Comparison of ENCODE assay signal across 13 cellular contexts in the genomic region with DNA sequence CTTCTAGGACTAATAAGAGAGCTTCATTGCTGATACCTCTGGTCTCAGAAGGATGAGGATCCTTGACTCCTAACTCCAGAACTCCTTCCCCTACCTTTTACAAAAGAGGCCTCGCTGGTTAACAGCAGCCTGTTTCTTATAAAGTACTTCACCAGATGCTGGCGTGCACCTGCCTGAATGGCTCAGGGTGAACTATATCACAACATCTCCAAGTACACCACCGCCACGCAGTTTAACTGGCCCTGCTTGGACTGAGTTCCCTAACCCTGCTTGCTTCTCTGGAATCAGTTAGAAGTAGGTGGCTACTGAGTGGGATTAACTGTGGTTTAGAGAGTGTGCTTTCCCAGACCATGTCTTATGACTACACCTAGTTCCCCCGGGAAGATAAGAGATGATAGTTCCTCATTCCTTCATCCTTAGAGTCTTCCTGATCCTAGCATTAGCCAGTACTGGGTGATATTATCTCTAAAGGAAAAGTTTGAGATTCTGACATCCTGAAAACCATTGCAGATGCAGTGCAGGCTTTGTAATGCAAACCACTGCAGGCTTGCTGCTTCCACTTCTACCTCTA. TPM values are rescaled to one million over a fixed set of nuclear protein-coding genes. Genes with fewer than 3 reads are reported as not detected.
DNase-seq lines count a peak whose midpoint lies in the region; ATAC-seq, FAIRE-seq and TF ChIP-seq lines count a peak whose summit lies in the region.
"Had no signal": no experiment of that assay in that cellular context is flagged by ENCODE, and none has a peak within 500 bp of the region (broad histone marks: within the 10 kb centered on the region; RNA-seq: fewer than 3 reads in every experiment).

No MANE protein-coding gene starts in this region.

- intact Hi-C loops in HepG2 (cut with micrococcal nuclease; ENCODE audit: unreplicated experiment) = no loop called here
- intact Hi-C loops in right lobe of liver (cut with DNase I) = loop anchor here in 1 of 2 donors (10.0 kb wide), 1 partner anchor 49 kb away; a partner anchor contains a TSS

- DNase-seq in HepG2 (ENCODE audit: low spot score) (no peak), right lobe of liver (no peak), midbrain (lab: John Stamatoyannopoulos, UW) (no peak), T-helper 2 cell (no peak)
- no peak for DNase-seq in naive thymus-derived CD8-positive, alpha-beta T cell
- DNase-seq in stimulated activated CD4-positive, alpha-beta T cell treated with anti-CD3 and anti-CD28 coated beads, Interleukin-2, amount 100 ng/mL, for 48 hours = no peak
- no peak for DNase-seq in stimulated activated naive CD8-positive, alpha-beta T cell treated with anti-CD3 and anti-CD28 coated beads, Interleukin-15, amount 100 ng/mL, for 72 hours
- DNase-seq: activated CD4-positive, alpha-beta T cell treated with anti-CD3 and anti-CD28 coated beads, Interleukin-2, amount 50 U/mL, for 4 hours; NCI-H2029 treated with DMSO at 0.1 percent for 48 hours; SHP77 had no signal

- H3K4me3 ChIP-seq in HepG2 (replicated peaks in 1 of 3; ENCODE audit: insufficient read depth in 1 of 3, low read depth in 2 of 3, low read length in 3 of 3) = no peak overlapping the region
- no peak overlapping the region for H3K4me3 ChIP-seq in right lobe of liver
- peak overlapping the region; percentile 24 for H3K4me3 ChIP-seq in endocrine pancreas (ENCODE audit: control insufficient read depth, insufficient read depth, low read length)

- 91% methylated on average over 5 of the region's 5 CpGs for WGBS in HepG2 (ENCODE audit: low lambda C conversion rate)
- 82% methylated on average over 5 of the region's 5 CpGs for whole genome bisulfite sequencing in right lobe of liver (ENCODE audit: insufficient coverage, low coverage, low lambda C conversion rate, missing lambda C conversion rate)

- POLR2A ChIA-PET in HepG2 (lab: Yijun Ruan, JAX) = no interaction called here
- POLR2A ChIA-PET in naive thymus-derived CD8-positive, alpha-beta T cell (lab: Charles Lee) = interaction anchor here (1.1 to 1.4 kb wide), 2 partner anchors 9 to 31 kb away, joined by 3 to 8 read pairs; a partner anchor contains a TSS

- TF ChIP-seq CTCF in HepG2 (CRISPR knock-in tag; IDR thresholded peaks at IDR 0.05) (no peak), right lobe of liver (IDR thresholded peaks at IDR 0.05) (no peak)

- no peak for TF ChIP-seq RAD21 in HepG2 (CRISPR knock-in tag; IDR thresholded peaks at IDR 0.05)

- TF ChIP-seq EP300 in HepG2 (IDR thresholded peaks at IDR 0.05; ENCODE audit: low read depth in 2 of 2, low read length in 2 of 2) (no peak), HepG2 (CRISPR knock-in tag; IDR thresholded peaks at IDR 0.05; ENCODE audit: borderline replicate concordance) (no peak)

- CTCF ChIA-PET in HepG2 (lab: Yijun Ruan, JAX; ENCODE audit: low intra/inter-chr PET ratio, low total read pairs) = no interaction called here

- H3K9ac ChIP-seq in HepG2 (ENCODE audit: insufficient read depth, low read depth, low read length) (no peak overlapping the region), endocrine pancreas (ENCODE audit: control insufficient read depth, insufficient read depth, low read length) (no peak overlapping the region)

- peaks cover 3 to 6% of the 10 kb centered on the region in 2 experiments; a peak in 4 of 5 replicates for H3K36me3 ChIP-seq in HepG2 (replicated peaks in 1 of 2; ENCODE audit: control insufficient read depth in 1 of 2, insufficient read depth in 2 of 2, low read length in 2 of 2)
- peaks cover 0 to 10% (median 3%) of the 10 kb centered on the region in 4 donors for H3K36me3 ChIP-seq in right lobe of liver
- H3K36me3 ChIP-seq in endocrine pancreas (ENCODE audit: control insufficient read depth, insufficient read depth, low read length) = no peaks in the 10 kb centered on the region

- H3K4me3 Mint-ChIP-seq in naive thymus-derived CD8-positive, alpha-beta T cell = peak overlapping the region in 9 of 10 donors; percentile 37 to 94 (median 88)
- no peak overlapping the region for H3K4me3 Mint-ChIP-seq in stimulated activated naive CD8-positive, alpha-beta T cell treated with anti-CD3 and anti-CD28 coated beads, Interleukin-15, amount 100 ng/mL, for 72 hours

- H3K27ac Mint-ChIP-seq in naive thymus-derived CD8-positive, alpha-beta T cell = peak overlapping the region; percentile 66 to 95 (median 86)
- no peak overlapping the region for H3K27ac Mint-ChIP-seq in stimulated activated naive CD8-positive, alpha-beta T cell treated with anti-CD3 and anti-CD28 coated beads, Interleukin-15, amount 100 ng/mL, for 72 hours

- H3K27ac ChIP-seq in HepG2 (ENCODE audit: extremely low read length, insufficient read depth, low read length) (no peak overlapping the region), right lobe of liver (no peak overlapping the region)
- H3K27ac ChIP-seq: C4-2B had no signal

- no peaks in the 10 kb centered on the region for H3K27me3 Mint-ChIP-seq in naive thymus-derived CD8-positive, alpha-beta T cell
- no peaks in the 10 kb centered on the region for H3K27me3 Mint-ChIP-seq in stimulated activated naive CD8-positive, alpha-beta T cell treated with anti-CD3 and anti-CD28 coated beads, Interleukin-15, amount 100 ng/mL, for 72 hours

- no TSS peak for BruUV-seq in HepG2 (replicated peaks; lab: Mats Ljungman, UMichigan)

- no peaks in the 10 kb centered on the region for H3K79me2 ChIP-seq in HepG2 (ENCODE audit: insufficient read depth, low read length)

- no peak overlapping the region for H2AFZ ChIP-seq in HepG2 (ENCODE audit: low read length)

- H3K4me2 ChIP-seq in HepG2 (ENCODE audit: low read depth, low read length) = peak overlapping the region; percentile 91

- ATAC-seq in HepG2 (no peak), right lobe of liver (no peak)
- ATAC-seq in naive thymus-derived CD8-positive, alpha-beta T cell = no peak
- ATAC-seq in stimulated activated naive CD8-positive, alpha-beta T cell treated with anti-CD3 and anti-CD28 coated beads, Interleukin-15, amount 100 ng/mL, for 72 hours = no peak
- ATAC-seq: sciatic nerve had no signal

- in situ Hi-C loops in HepG2 (cut with HindIII; ENCODE audit: extremely low pct_ligation_motif_present, low pct_unique_long_range_greater_than_20kb) = no loop called here

- TF ChIP-seq POLR2A in HepG2 (IDR thresholded peaks at IDR 0.05; ENCODE audit: insufficient read depth in 1 of 2, low read depth in 2 of 2, low read length in 2 of 2) (no peak), right lobe of liver (IDR thresholded peaks at IDR 0.05) (no peak)

- H3K36me3 Mint-ChIP-seq in naive thymus-derived CD8-positive, alpha-beta T cell = peaks cover 0 to 11% (median under 1%) of the 10 kb centered on the region in 3 donors

- FAIRE-seq in HepG2 (lab: Jason Lieb, UNC) = no peak

- peaks cover 50 to 76% (median 73%) of the 10 kb centered on the region in 4 donors for H3K4me1 Mint-ChIP-seq in naive thymus-derived CD8-positive, alpha-beta T cell
- H3K4me1 Mint-ChIP-seq in stimulated activated naive CD8-positive, alpha-beta T cell treated with anti-CD3 and anti-CD28 coated beads, Interleukin-15, amount 100 ng/mL, for 72 hours = peaks cover 80% of the 10 kb centered on the region

- H3K27me3 ChIP-seq in HepG2 (ENCODE audit: control insufficient read depth in 1 of 2, insufficient read depth in 2 of 2, low read length in 2 of 2) = no peaks in the 10 kb centered on the region; a peak in 1 of 5 replicates
- no peaks in the 10 kb centered on the region for H3K27me3 ChIP-seq in right lobe of liver
- no peaks in the 10 kb centered on the region for H3K27me3 ChIP-seq in endocrine pancreas (ENCODE audit: control insufficient read depth, insufficient read depth, low read length)

- no peaks in the 10 kb centered on the region for H4K20me1 ChIP-seq in HepG2 (ENCODE audit: insufficient read depth, low read length)

- H3K9me3 ChIP-seq in HepG2 (ENCODE audit: low read length) (no peaks in the 10 kb centered on the region), right lobe of liver (no peaks in the 10 kb centered on the region), endocrine pancreas (ENCODE audit: control insufficient read depth, low read length) (no peaks in the 10 kb centered on the region)

- H3K4me1 ChIP-seq in HepG2 (ENCODE audit: insufficient read depth, low read length) = peaks cover 67% of the 10 kb centered on the region
- peaks cover 0 to 46% (median 12%) of the 10 kb centered on the region in 4 donors for H3K4me1 ChIP-seq in right lobe of liver
- H3K4me1 ChIP-seq in endocrine pancreas (ENCODE audit: control insufficient read depth, insufficient read depth, low read length) = peaks cover 15% of the 10 kb centered on the region

- no peaks in the 10 kb centered on the region for H3K9me3 Mint-ChIP-seq in naive thymus-derived CD8-positive, alpha-beta T cell
- H3K9me3 Mint-ChIP-seq in stimulated activated naive CD8-positive, alpha-beta T cell treated with anti-CD3 and anti-CD28 coated beads, Interleukin-15, amount 100 ng/mL, for 72 hours = no peaks in the 10 kb centered on the region

RNA-seq across cellular contexts. Expression of a gene that starts 3.0 kb away (rescaled TPM):
- total RNA-seq in HepG2 (2016; rRNA removed; fragmentation: Illumina TruSeq; extraction: Trizol) (2.2 and 3.0 TPM in 2 replicates), right lobe of liver (1 to 10 TPM; 4.4 to 5.7 (median 4.8) TPM)
- total RNA-seq in HepG2 (2016; cell fraction: cytosol; rRNA removed; fragmentation: Illumina TruSeq; extraction: Trizol; ENCODE audit: low read depth) = 0.40 and 0.79 TPM in 2 replicates
- 1.9 and 2.6 TPM in 2 replicates for total RNA-seq in HepG2 (2016; cell fraction: insoluble cytoplasmic fraction; rRNA removed; fragmentation: Illumina TruSeq; extraction: Trizol)
- total RNA-seq in HepG2 (2016; cell fraction: membrane; rRNA removed; fragmentation: Illumina TruSeq; extraction: Trizol) = 1.6 and 1.8 TPM in 2 replicates
- 3.4 and 3.8 TPM in 2 replicates for total RNA-seq in HepG2 (2016; cell fraction: nucleus; rRNA removed; fragmentation: Illumina TruSeq; extraction: Trizol)
- polyA plus RNA-seq in HepG2 (2011; rRNA removed) = 2.4 and 2.9 TPM in 2 replicates
- polyA plus RNA-seq in HepG2 (2011; cell fraction: cytosol; rRNA removed) = 1.2 and 1.3 TPM in 2 replicates
- 4.7 and 5.1 TPM in 2 replicates for polyA plus RNA-seq in HepG2 (2011; cell fraction: nucleus; rRNA removed)
- polyA plus RNA-seq in HepG2 (2012) = 2.9 and 4.3 TPM in 2 replicates
- polyA plus RNA-seq in HepG2 (2016; cell fraction: cytosol; fragmentation: Illumina TruSeq; extraction: Trizol; ENCODE audit: low read depth) = 0.14 and 0.19 TPM in 2 replicates
- polyA plus RNA-seq in HepG2 (2016; cell fraction: insoluble cytoplasmic fraction; fragmentation: Illumina TruSeq; extraction: Trizol; ENCODE audit: low read depth) = 2.9 and 3.1 TPM in 2 replicates
- 0.69 and 0.73 TPM in 2 replicates for polyA plus RNA-seq in HepG2 (2016; cell fraction: membrane; fragmentation: Illumina TruSeq; extraction: Trizol; ENCODE audit: low read depth)
- polyA plus RNA-seq in HepG2 (2016; cell fraction: nucleus; fragmentation: Illumina TruSeq; extraction: Trizol; ENCODE audit: insufficient read depth, low read depth) = 6.6 and 7.8 TPM in 2 replicates
- 4.0 and 8.3 TPM in 2 replicates for polyA minus RNA-seq in HepG2 (2011; rRNA and poly(A)+ RNA removed; ENCODE audit: low replicate concordance)
- 1.7 and 1.9 TPM in 2 replicates for polyA minus RNA-seq in HepG2 (2011; cell fraction: cytosol; rRNA and poly(A)+ RNA removed)
- polyA minus RNA-seq in HepG2 (2011; cell fraction: nucleus; rRNA and poly(A)+ RNA removed) = 2.8 and 3.6 TPM in 2 replicates
- 10 to 100 TPM; 26.6 to 27.1 TPM for total RNA-seq in naive thymus-derived CD8-positive, alpha-beta T cell
- polyA plus RNA-seq in naive thymus-derived CD8-positive, alpha-beta T cell = 10 to 100 TPM in 1 of 3 donors, 1 to 10 TPM in 2; 6.7 to 14.4 (median 9.7) TPM

RNA-seq across cellular contexts. Expression of a gene that starts 30.6 kb away (rescaled TPM):
- not detected in 2 replicates for total RNA-seq in HepG2 (2016; rRNA removed; fragmentation: Illumina TruSeq; extraction: Trizol)
- total RNA-seq in HepG2 (2016; cell fraction: cytosol; rRNA removed; fragmentation: Illumina TruSeq; extraction: Trizol; ENCODE audit: low read depth) = not detected in 2 replicates
- total RNA-seq in HepG2 (2016; cell fraction: insoluble cytoplasmic fraction; rRNA removed; fragmentation: Illumina TruSeq; extraction: Trizol) = not detected in 2 replicates
- total RNA-seq in HepG2 (2016; cell fraction: membrane; rRNA removed; fragmentation: Illumina TruSeq; extraction: Trizol) = not detected in 2 replicates
- not detected in 2 replicates for total RNA-seq in HepG2 (2016; cell fraction: nucleus; rRNA removed; fragmentation: Illumina TruSeq; extraction: Trizol)
- polyA plus RNA-seq in HepG2 (2011; rRNA removed) = not detected in 2 replicates
- not detected in 2 replicates for polyA plus RNA-seq in HepG2 (2011; cell fraction: cytosol; rRNA removed)
- polyA plus RNA-seq in HepG2 (2011; cell fraction: nucleus; rRNA removed) = not detected in 2 replicates
- not detected in 2 replicates for polyA plus RNA-seq in HepG2 (2012)
- not detected in 2 replicates for polyA plus RNA-seq in HepG2 (2016; cell fraction: cytosol; fragmentation: Illumina TruSeq; extraction: Trizol; ENCODE audit: low read depth)
- polyA plus RNA-seq in HepG2 (2016; cell fraction: insoluble cytoplasmic fraction; fragmentation: Illumina TruSeq; extraction: Trizol; ENCODE audit: low read depth) = not detected in 2 replicates
- polyA plus RNA-seq in HepG2 (2016; cell fraction: membrane; fragmentation: Illumina TruSeq; extraction: Trizol; ENCODE audit: low read depth) = not detected in 2 replicates
- polyA plus RNA-seq in HepG2 (2016; cell fraction: nucleus; fragmentation: Illumina TruSeq; extraction: Trizol; ENCODE audit: insufficient read depth, low read depth) = not detected in 2 replicates
- polyA minus RNA-seq in HepG2 (2011; rRNA and poly(A)+ RNA removed; ENCODE audit: low replicate concordance) = not detected in 2 replicates
- polyA minus RNA-seq in HepG2 (2011; cell fraction: cytosol; rRNA and poly(A)+ RNA removed) = not detected in 2 replicates
- polyA minus RNA-seq in HepG2 (2011; cell fraction: nucleus; rRNA and poly(A)+ RNA removed) = not detected in 2 replicates
- total RNA-seq in right lobe of liver = 10 to 100 TPM in 1 of 6 experiments, 1 to 10 TPM in 5; 2.0 to 11.9 (median 3.8) TPM
- total RNA-seq in naive thymus-derived CD8-positive, alpha-beta T cell = 1 to 10 TPM; 1.5 to 2.0 TPM
- 1 to 10 TPM in 2 of 3 donors, under 1 TPM in 1; 0.09 to 6.5 (median 2.7) TPM for polyA plus RNA-seq in naive thymus-derived CD8-positive, alpha-beta T cell

RNA-seq across cellular contexts. Expression of a gene that starts 46.5 kb away (rescaled TPM):
- total RNA-seq in HepG2 (2016; rRNA removed; fragmentation: Illumina TruSeq; extraction: Trizol) = 28.4 and 33.8 TPM in 2 replicates
- 3.8 and 4.0 TPM in 2 replicates for total RNA-seq in HepG2 (2016; cell fraction: cytosol; rRNA removed; fragmentation: Illumina TruSeq; extraction: Trizol; ENCODE audit: low read depth)
- 28.8 and 35.2 TPM in 2 replicates for total RNA-seq in HepG2 (2016; cell fraction: insoluble cytoplasmic fraction; rRNA removed; fragmentation: Illumina TruSeq; extraction: Trizol)
- 10.9 and 13.5 TPM in 2 replicates for total RNA-seq in HepG2 (2016; cell fraction: membrane; rRNA removed; fragmentation: Illumina TruSeq; extraction: Trizol)
- total RNA-seq in HepG2 (2016; cell fraction: nucleus; rRNA removed; fragmentation: Illumina TruSeq; extraction: Trizol) = 19.3 and 24.6 TPM in 2 replicates
- polyA plus RNA-seq in HepG2 (2011; rRNA removed) = 17.7 and 24.4 TPM in 2 replicates
- polyA plus RNA-seq in HepG2 (2011; cell fraction: cytosol; rRNA removed) = 23.1 and 25.7 TPM in 2 replicates
- polyA plus RNA-seq in HepG2 (2011; cell fraction: nucleus; rRNA removed) = 23.3 and 25.9 TPM in 2 replicates
- 13.2 and 15.4 TPM in 2 replicates for polyA plus RNA-seq in HepG2 (2012)
- 1.1 and 1.3 TPM in 2 replicates for polyA plus RNA-seq in HepG2 (2016; cell fraction: cytosol; fragmentation: Illumina TruSeq; extraction: Trizol; ENCODE audit: low read depth)
- 29.8 and 32.2 TPM in 2 replicates for polyA plus RNA-seq in HepG2 (2016; cell fraction: insoluble cytoplasmic fraction; fragmentation: Illumina TruSeq; extraction: Trizol; ENCODE audit: low read depth)
- 3.2 and 4.2 TPM in 2 replicates for polyA plus RNA-seq in HepG2 (2016; cell fraction: membrane; fragmentation: Illumina TruSeq; extraction: Trizol; ENCODE audit: low read depth)
- polyA plus RNA-seq in HepG2 (2016; cell fraction: nucleus; fragmentation: Illumina TruSeq; extraction: Trizol; ENCODE audit: insufficient read depth, low read depth) = 25.5 and 30.5 TPM in 2 replicates
- polyA minus RNA-seq in HepG2 (2011; rRNA and poly(A)+ RNA removed; ENCODE audit: low replicate concordance) = 23.1 and 37.5 TPM in 2 replicates
- polyA minus RNA-seq in HepG2 (2011; cell fraction: cytosol; rRNA and poly(A)+ RNA removed) = 20.2 and 23.5 TPM in 2 replicates
- polyA minus RNA-seq in HepG2 (2011; cell fraction: nucleus; rRNA and poly(A)+ RNA removed) = 20.9 and 33.4 TPM in 2 replicates
- 10 to 100 TPM; 12.9 to 32.1 (median 17.1) TPM for total RNA-seq in right lobe of liver
- total RNA-seq in naive thymus-derived CD8-positive, alpha-beta T cell = 10 to 100 TPM; 59.8 to 67.9 TPM
- polyA plus RNA-seq in naive thymus-derived CD8-positive, alpha-beta T cell = 10 to 100 TPM; 20.4 to 26.0 (median 24.9) TPM

Comparison
In these comparisons a context has a peak if more than half of its experiments do, and no peak if none do; other contexts are left out.
1. H3K27ac Mint-ChIP-seq: peak in naive thymus-derived CD8-positive, alpha-beta T cell (10 of 10); none in stimulated activated naive CD8-positive, alpha-beta T cell treated with anti-CD3 and anti-CD28 coated beads, Interleukin-15, amount 100 ng/mL, for 72 hours (0 of 2).
2. H3K4me3 Mint-ChIP-seq: peak in naive thymus-derived CD8-positive, alpha-beta T cell (9 of 10); none in stimulated activated naive CD8-positive, alpha-beta T cell treated with anti-CD3 and anti-CD28 coated beads, Interleukin-15, amount 100 ng/mL, for 72 hours (0 of 2).